18 cellular contexts compared by ENCODE assay signal in the genomic region with DNA sequence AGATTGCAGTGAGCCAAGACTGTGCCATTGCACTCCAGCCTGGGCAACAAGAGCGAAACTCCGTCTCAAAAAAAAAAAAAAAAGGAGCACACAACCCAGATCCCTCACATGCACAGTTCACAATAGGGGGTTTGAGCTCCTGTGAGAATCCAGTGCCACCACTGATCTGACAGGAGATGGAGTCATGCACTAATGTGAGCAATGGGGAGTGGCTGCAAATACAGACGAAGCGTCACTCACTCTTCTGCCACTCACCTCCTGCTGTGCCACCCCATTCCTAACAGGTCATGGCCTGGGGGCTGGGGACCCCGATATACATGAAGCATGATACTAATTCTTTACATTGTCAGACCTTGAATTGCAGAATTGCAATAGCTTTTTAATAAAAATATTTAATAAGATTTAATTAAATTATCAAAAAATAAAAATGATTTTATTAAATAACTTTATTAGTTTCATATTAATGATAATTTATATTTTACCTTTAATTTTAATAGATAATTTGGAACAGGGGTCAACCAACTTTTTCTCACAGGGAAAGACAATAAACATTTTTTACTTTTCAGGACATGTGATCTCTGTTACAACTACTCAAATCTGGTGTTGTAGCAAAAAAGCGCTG.
A peak's percentile ranks its signal among the peaks of the same experiment; 100 is the strongest.
DNase-seq lines count a peak whose midpoint lies in the region; FAIRE-seq lines count a peak whose summit lies in the region.
"Had no signal": no experiment of that assay in that cellular context is flagged by ENCODE, and none has a peak within 500 bp of the region (broad histone marks: within the 10 kb centered on the region; RNA-seq: fewer than 3 reads in every experiment).

No MANE protein-coding gene starts in this region.

- CTCF ChIA-PET in activated CD4-positive, alpha-beta memory T cell treated with anti-CD3 and anti-CD28 coated beads for 36 hours (lab: Charles Lee), result no interaction called here

- no peaks in the 10 kb centered on the region for H3K4me1 Mint-ChIP-seq in activated CD4-positive, alpha-beta memory T cell treated with anti-CD3 and anti-CD28 coated beads for 36 hours (ENCODE audit: low read depth)

- H3K9me3 Mint-ChIP-seq in activated CD4-positive, alpha-beta memory T cell treated with anti-CD3 and anti-CD28 coated beads for 36 hours, result no peaks in the 10 kb centered on the region
- H3K9me3 Mint-ChIP-seq: HFFc6 had no signal

- POLR2A ChIA-PET in activated CD4-positive, alpha-beta memory T cell treated with anti-CD3 and anti-CD28 coated beads for 36 hours (lab: Charles Lee), result no interaction called here

- DNase-seq in HT1080 (ENCODE audit: low read depth), result peak; percentile 35
- peak; percentile 23 for DNase-seq in kidney tubule cell (ENCODE audit: low spot score)
- no peak for DNase-seq in Ammon's horn (ENCODE audit: low spot score)
- DNase-seq in nucleus accumbens (lab: John Stamatoyannopoulos, UW), result no peak
- no peak for DNase-seq in posterior vena cava (ENCODE audit: low spot score)
- no peak for DNase-seq in activated CD4-positive, alpha-beta memory T cell treated with anti-CD3 and anti-CD28 coated beads for 36 hours
- DNase-seq: DMS79; GDM1; HFFc6; NCI-H1417; NCI-H2081; NCI-H526; NK-92 treated with Interleukin-12 subunit alpha and Interleukin-12 subunit beta, amount 100 ng/mL, for 24 hours; OCI-M1 had no signal

- peaks cover 9% of the 10 kb centered on the region for H3K27me3 Mint-ChIP-seq in activated CD4-positive, alpha-beta memory T cell treated with anti-CD3 and anti-CD28 coated beads for 36 hours

- FAIRE-seq in A204.1 (lab: Jason Lieb, UNC), result peak; percentile 80
- peak; percentile 11 for FAIRE-seq in TTC549 (lab: Jason Lieb, UNC)
- FAIRE-seq: GM12892, HepG2 had no signal

- H3K27ac Mint-ChIP-seq in activated CD4-positive, alpha-beta memory T cell treated with anti-CD3 and anti-CD28 coated beads for 36 hours, result no peak overlapping the region
- H3K27ac Mint-ChIP-seq: HFFc6 had no signal

- H3K36me3 Mint-ChIP-seq in activated CD4-positive, alpha-beta memory T cell treated with anti-CD3 and anti-CD28 coated beads for 36 hours, result no peaks in the 10 kb centered on the region

- no peak overlapping the region for H3K4me3 Mint-ChIP-seq in activated CD4-positive, alpha-beta memory T cell treated with anti-CD3 and anti-CD28 coated beads for 36 hours
- H3K4me3 Mint-ChIP-seq: HFFc6 had no signal

- intact Hi-C loops in posterior vena cava (cut with DNase I), result no loop called here
- intact Hi-C loops in activated CD4-positive, alpha-beta memory T cell treated with anti-CD3 and anti-CD28 coated beads for 36 hours (cut with micrococcal nuclease), result loop anchor here (10.0 kb wide), 1 partner anchor 133 kb away; no protein-coding TSS in a partner anchor

Comparison
In these comparisons a context has a peak if more than half of its experiments do, and no peak if none do; other contexts are left out.
1. DNase-seq: peak in HT1080 (single experiment) and kidney tubule cell (single experiment); none in Ammon's horn (single experiment), nucleus accumbens (0 of 56), posterior vena cava (single experiment) and activated CD4-positive, alpha-beta memory T cell treated with anti-CD3 and anti-CD28 coated beads for 36 hours (single experiment).